ENCODE assay signal across 8 cellular contexts in genomic region chr20:5950271-5951031, GRCh38. TPM values are rescaled to one million over a fixed set of nuclear protein-coding genes. Genes with fewer than 3 reads are reported as not detected.
A peak's percentile ranks its signal among the peaks of the same experiment; 100 is the strongest.
DNase-seq lines count a peak whose midpoint lies in the region; ATAC-seq and TF ChIP-seq lines count a peak whose summit lies in the region.

Gene MCM8 (plus strand): TSS chr20:5950652. CDS start chr20:5952016, 1,364 bp downstream.
Gene TRMT6 (minus strand): TSS chr20:5950533. CDS start chr20:5950405, 128 bp downstream.

- TF ChIP-seq CTCF in AG10803 (conservative IDR thresholded peaks at IDR 0.05; ENCODE audit: low read length) (no peak), activated B cell treated with CpG ODN at 0.5 μM for 24 hours (IDR thresholded peaks at IDR 0.05) (no peak), spleen (IDR thresholded peaks at IDR 0.05 in 8 of 11, conservative IDR thresholded peaks at IDR 0.05 in 3 of 11) (peak in 3 of 11 experiments; percentile 16 to 26 (median 24))

- POLR2A ChIA-PET in activated B cell treated with CpG ODN at 0.5 μM for 24 hours (lab: Charles Lee), result no interaction called here

- H3K4me3 Mint-ChIP-seq in activated B cell treated with CpG ODN at 0.5 μM for 24 hours, result peak within 1 kb of the TSS; percentile 93

- peaks cover 59% of the 10 kb centered on the region for H3K36me3 Mint-ChIP-seq in activated B cell treated with CpG ODN at 0.5 μM for 24 hours (ENCODE audit: low read depth)

- peaks cover 34% of the 10 kb centered on the region for H3K4me1 Mint-ChIP-seq in activated B cell treated with CpG ODN at 0.5 μM for 24 hours

- CTCF ChIA-PET in activated B cell treated with CpG ODN at 0.5 μM for 24 hours (lab: Charles Lee), result interaction anchor here (1.1 kb wide), 1 partner anchor 422 kb away, joined by 5 read pairs; no protein-coding TSS in a partner anchor

- H3K4me1 ChIP-seq in spleen, result peaks cover 15 to 64% (median 45%) of the 10 kb centered on the region in 6 donors

- no peaks in the 10 kb centered on the region for H3K27me3 Mint-ChIP-seq in activated B cell treated with CpG ODN at 0.5 μM for 24 hours

- peak in 1 of 3 donors; percentile 24 for TF ChIP-seq POLR2A in spleen (IDR thresholded peaks at IDR 0.05)

- H3K36me3 ChIP-seq in spleen, result peaks cover 0 to 59% (median 28%) of the 10 kb centered on the region in 6 donors

- no peaks in the 10 kb centered on the region for H3K9me3 ChIP-seq in spleen

- peak within 1 kb of the TSS; percentile 85 for H3K4me3 ChIP-seq in AG10803 (ENCODE audit: low read length)
- peak within 1 kb of the TSS; percentile 64 to 94 (median 82) for H3K4me3 ChIP-seq in spleen

- no peaks in the 10 kb centered on the region for H3K9me3 Mint-ChIP-seq in activated B cell treated with CpG ODN at 0.5 μM for 24 hours

- peak; percentile 94 for DNase-seq in AG10803 (ENCODE audit: low read depth)
- DNase-seq in NCI-H345 treated with DMSO at 0.1 percent for 48 hours (lab: John Stamatoyannopoulos, UW; ENCODE audit: unreplicated experiment), result peak; percentile 98
- DNase-seq in activated B cell treated with CpG ODN at 0.5 μM for 24 hours, result peak; percentile 94
- DNase-seq in central memory CD4-positive, alpha-beta T cell, result peak; percentile 97
- DNase-seq in inferior parietal cortex (ENCODE audit: extremely low spot score), result peak; percentile 96
- peak; percentile 99 for DNase-seq in spleen

- intact Hi-C loops in activated B cell treated with CpG ODN at 0.5 μM for 24 hours (cut with micrococcal nuclease) (loop anchor here (1.0 to 5.0 kb wide), 5 partner anchors 153 to 1138 kb away; partner anchors contain the start of genes CDS2 and SHLD1), spleen (cut with DNase I; ENCODE audit: low total_unique reads) (no loop called here)

- H3K27me3 ChIP-seq in spleen (replicated peaks in 1 of 7), result no peaks in the 10 kb centered on the region

- ATAC-seq in GM19035 (IDR thresholded peaks at IDR 0.05; ENCODE audit: unreplicated experiment) (peak; percentile 98), HG03342 (IDR thresholded peaks at IDR 0.05; ENCODE audit: unreplicated experiment) (peak; percentile 99), activated B cell treated with CpG ODN at 0.5 μM for 24 hours (ENCODE audit: low read depth) (peak; percentile 97)

- peak within 1 kb of the TSS; percentile 43 to 89 (median 76) for H3K27ac ChIP-seq in spleen

- peak within 1 kb of the TSS; percentile 90 for H3K27ac Mint-ChIP-seq in activated B cell treated with CpG ODN at 0.5 μM for 24 hours

- WGBS in spleen, 5 donors, result 0 to 1% (median 0%) methylated on average over 60 to 61 of the region's 61 CpGs

RNA-seq across cellular contexts. Expression of gene MCM8, which starts in this region (rescaled TPM):
- total RNA-seq in activated B cell treated with CpG ODN at 0.5 μM for 24 hours (12.9 and 13.0 TPM in 2 replicates), spleen (1 to 10 TPM; 5.4 to 7.9 (median 6.2) TPM)
- 1 to 10 TPM; 1.7 to 3.1 (median 3.1) TPM for polyA plus RNA-seq in spleen

RNA-seq across cellular contexts. Expression of gene TRMT6, which starts in this region (rescaled TPM):
- total RNA-seq in activated B cell treated with CpG ODN at 0.5 μM for 24 hours, result 21.0 and 25.5 TPM in 2 replicates
- total RNA-seq in spleen, result 10 to 100 TPM in 6 of 7 donors, 1 to 10 TPM in 1; 8.5 to 15.2 (median 11.4) TPM
- 10 to 100 TPM; 10.2 to 12.7 (median 10.4) TPM for polyA plus RNA-seq in spleen

Comparison
In these comparisons a context has a peak if more than half of its experiments do, and no peak if none do; other contexts are left out.
1. Peak in every context shown above with its lines: DNase-seq, ATAC-seq, H3K4me3 ChIP-seq and H3K27ac ChIP-seq.